Comparison of ENCODE assay signal across 25 cellular contexts in genomic region chr2:51859260-51859659, GRCh38.
DNase-seq lines count a peak whose midpoint lies in the region; ATAC-seq, FAIRE-seq and TF ChIP-seq lines count a peak whose summit lies in the region.
"Had no signal": no experiment of that assay in that cellular context is flagged by ENCODE, and none has a peak within 500 bp of the region (broad histone marks: within the 10 kb centered on the region; RNA-seq: fewer than 3 reads in every experiment).

No MANE protein-coding gene starts in this region.

- 21% methylated on average over 1 of the region's 1 CpG for whole genome bisulfite sequencing in A549 (ENCODE audit: missing lambda C conversion rate)
- WGBS in GM12878 (ENCODE audit: insufficient coverage, insufficient replicate concordance, low lambda C conversion rate, missing lambda C conversion rate) = 0% methylated on average over 1 of the region's 1 CpG

- TF ChIP-seq EP300 in A549 (IDR thresholded peaks at IDR 0.05) (no peak), GM12878 (IDR thresholded peaks at IDR 0.05; ENCODE audit: borderline replicate concordance in 1 of 2, control insufficient read depth in 1 of 2, low read depth in 2 of 2, low read length in 2 of 2) (no peak)

- RAD21 ChIA-PET in GM12878 (lab: Charles Lee; ENCODE audit: unreplicated experiment) = no interaction called here

- H3K27ac ChIP-seq in A549 (no peak overlapping the region), HEK293 (ENCODE audit: extremely low read depth, low read depth, low read length) (no peak overlapping the region), GM12878 (ENCODE audit: control insufficient read depth, insufficient read depth) (no peak overlapping the region)
- H3K27ac ChIP-seq: 22Rv1, BLaER1 had no signal

- no peak overlapping the region for H3K9ac ChIP-seq in GM12878 (ENCODE audit: control insufficient read depth, insufficient read depth, low read length)
- H3K9ac ChIP-seq: BLaER1 had no signal

- SMC1A ChIA-PET in GM12878 (lab: Charles Lee; ENCODE audit: uncharacterized antibody, unreplicated experiment) = no interaction called here

- intact Hi-C loops in GM12878 (cut with micrococcal nuclease; ENCODE audit: unreplicated experiment) = no loop called here

- DNase-seq in DMS53 (lab: John Stamatoyannopoulos, UW) (peak; percentile 4), DMS53 treated with DMSO at 0.1 percent for 48 hours (lab: John Stamatoyannopoulos, UW; ENCODE audit: unreplicated experiment) (no peak), A549 (ENCODE audit: low read depth in 1 of 2, low spot score in 1 of 2) (no peak), GM12878 (ENCODE audit: low read depth, low spot score) (no peak), H7 (no peak), RPMI8226 (no peak)
- DNase-seq: ACHN; BE2C; C1 segment of cervical spinal cord; CD4-positive, alpha-beta memory T cell; CD4-positive, CD25-positive, alpha-beta regulatory T cell; CD8-positive, alpha-beta memory T cell; COR-L47; DMS 273 treated with DMSO at 0.1 percent for 48 hours; DMS153; DMS79; DND-41; EL; GDM1 had no signal

- TF ChIP-seq CTCF in A549 (IDR thresholded peaks at IDR 0.05) (no peak), HEK293 (tag by site-specific recombination; IDR thresholded peaks at IDR 0.05) (no peak), GM12878 (IDR thresholded peaks at IDR 0.05 in 2 of 3, conservative IDR thresholded peaks at IDR 0.05 in 1 of 3; ENCODE audit: control insufficient read depth in 2 of 3, extremely low read depth in 1 of 3, insufficient read depth in 1 of 3, low read depth in 3 of 3, low read length in 3 of 3) (no peak)

- in situ Hi-C loops in GM12878 (cut with MboI) = no loop called here

- peaks cover 6% of the 10 kb centered on the region; the same call in 1 of the 3 replicates for H3K9me3 ChIP-seq in A549
- no peaks in the 10 kb centered on the region for H3K9me3 ChIP-seq in HEK293 (ENCODE audit: control insufficient read depth, insufficient read depth, low read depth, low read length)
- no peaks in the 10 kb centered on the region for H3K9me3 ChIP-seq in GM12878 (replicated peaks; ENCODE audit: control insufficient read depth, insufficient read depth, low read length)
- H3K9me3 ChIP-seq: BE2C, BLaER1 had no signal

- no peak for TF ChIP-seq POLR2A in A549 (IDR thresholded peaks at IDR 0.05; ENCODE audit: low read length)
- no peak for TF ChIP-seq POLR2A in GM12878 (IDR thresholded peaks at IDR 0.05; ENCODE audit: low read depth, low read length)

- no peaks in the 10 kb centered on the region for H3K36me3 ChIP-seq in HEK293 (ENCODE audit: control insufficient read depth in 2 of 2, insufficient read depth in 1 of 2, low read length in 2 of 2)
- no peaks in the 10 kb centered on the region for H3K36me3 ChIP-seq in GM12878 (ENCODE audit: control insufficient read depth in 2 of 2, insufficient read depth in 2 of 2, low read length in 1 of 2)
- no peaks in the 10 kb centered on the region for H3K36me3 ChIP-seq in H7 (replicated peaks; ENCODE audit: control insufficient read depth, insufficient read depth, low read length)
- H3K36me3 ChIP-seq: BE2C, BLaER1 had no signal

- peak; percentile 13 for FAIRE-seq in A549 (lab: Jason Lieb, UNC)
- FAIRE-seq in GM12878 (lab: Jason Lieb, UNC) = no peak
- FAIRE-seq: GM12891, GM19239 had no signal

- BruUV-seq in GM12878 (replicated peaks; lab: Mats Ljungman, UMichigan) = no TSS peak

- H3K79me2 ChIP-seq in GM12878 (ENCODE audit: control insufficient read depth, insufficient read depth, low read length) = no peaks in the 10 kb centered on the region

- H3K27me3 ChIP-seq in GM12878 (replicated peaks in 1 of 2; ENCODE audit: control insufficient read depth in 2 of 2, insufficient read depth in 2 of 2, low read length in 1 of 2) = no peaks in the 10 kb centered on the region
- H3K27me3 ChIP-seq in H7 (ENCODE audit: control insufficient read depth, insufficient read depth, low read length) = no peaks in the 10 kb centered on the region
- H3K27me3 ChIP-seq: BE2C, BLaER1 had no signal

- CTCF ChIA-PET in A549 (lab: Yijun Ruan, JAX) (no interaction called here), HEK293 (lab: Yijun Ruan, JAX) (no interaction called here), GM12878 (lab: Yijun Ruan, JAX) (no interaction called here)

- no peaks in the 10 kb centered on the region for H4K20me1 ChIP-seq in GM12878 (ENCODE audit: control insufficient read depth, insufficient read depth)
- H4K20me1 ChIP-seq: BLaER1 had no signal

- H3K4me2 ChIP-seq in A549 (no peak overlapping the region), GM12878 (ENCODE audit: control insufficient read depth, insufficient read depth) (no peak overlapping the region)
- H3K4me2 ChIP-seq: BLaER1 had no signal

- no peaks in the 10 kb centered on the region for H3K4me1 ChIP-seq in A549
- no peaks in the 10 kb centered on the region for H3K4me1 ChIP-seq in HEK293 (ENCODE audit: control insufficient read depth, insufficient read depth, low read length)
- H3K4me1 ChIP-seq in GM12878 (ENCODE audit: control insufficient read depth, insufficient read depth, low read length) = no peaks in the 10 kb centered on the region
- H3K4me1 ChIP-seq: BE2C, BLaER1 had no signal

- H3K4me3 ChIP-seq in A549 (no peak overlapping the region), HEK293 (ENCODE audit: low read depth, low read length) (no peak overlapping the region), GM12878 (no peak overlapping the region), H7 (ENCODE audit: insufficient read depth, low read depth, low read length) (no peak overlapping the region)
- H3K4me3 ChIP-seq: BLaER1 had no signal

- TF ChIP-seq RAD21 in A549 (conservative IDR thresholded peaks at IDR 0.05 in 1 of 2, IDR thresholded peaks at IDR 0.05 in 1 of 2) (no peak), GM12878 (IDR thresholded peaks at IDR 0.05; ENCODE audit: insufficient read depth, low read depth, low read length) (no peak)

- H2AFZ ChIP-seq in GM12878 (ENCODE audit: control insufficient read depth, low read depth, low read length) = no peak overlapping the region

- no peak for ATAC-seq in A549
- no peak for ATAC-seq in GM12878
- no peak for ATAC-seq in HG03097 (IDR thresholded peaks at IDR 0.05; ENCODE audit: low FRiP score, unreplicated experiment)

- POLR2A ChIA-PET in A549 (lab: Yijun Ruan, JAX) = no interaction called here
- POLR2A ChIA-PET in HEK293 (lab: Yijun Ruan, JAX) = no interaction called here
- POLR2A ChIA-PET in GM12878 (lab: Charles Lee) = no interaction called here

TF ChIP-seq in A549, 52 proteins besides CTCF, POLR2A, EP300 and RAD21 (continues in another document):
- TF ChIP-seq CHD4 (IDR thresholded peaks at IDR 0.05; ENCODE audit: borderline replicate concordance) (no peak), ZSCAN20 (CRISPR knock-in tag; IDR thresholded peaks at IDR 0.05) (no peak), KDM1A (IDR thresholded peaks at IDR 0.05; ENCODE audit: low read depth) (no peak), POLR2AphosphoS2 (conservative IDR thresholded peaks at IDR 0.05; ENCODE audit: low read length) (no peak), CEBPB (IDR thresholded peaks at IDR 0.05) (no peak), HEYL (CRISPR knock-in tag; IDR thresholded peaks at IDR 0.05) (no peak), ZC3H11A (IDR thresholded peaks at IDR 0.05) (no peak), ZNF302 (CRISPR knock-in tag; IDR thresholded peaks at IDR 0.05) (no peak), SREBF2 (IDR thresholded peaks at IDR 0.05) (no peak), CHD2 (IDR thresholded peaks at IDR 0.05; ENCODE audit: low read length, partially characterized antibody) (no peak)

TF ChIP-seq in HEK293, 187 proteins besides CTCF, POLR2A, EP300 and RAD21:
- TF ChIP-seq, protein P1, sequence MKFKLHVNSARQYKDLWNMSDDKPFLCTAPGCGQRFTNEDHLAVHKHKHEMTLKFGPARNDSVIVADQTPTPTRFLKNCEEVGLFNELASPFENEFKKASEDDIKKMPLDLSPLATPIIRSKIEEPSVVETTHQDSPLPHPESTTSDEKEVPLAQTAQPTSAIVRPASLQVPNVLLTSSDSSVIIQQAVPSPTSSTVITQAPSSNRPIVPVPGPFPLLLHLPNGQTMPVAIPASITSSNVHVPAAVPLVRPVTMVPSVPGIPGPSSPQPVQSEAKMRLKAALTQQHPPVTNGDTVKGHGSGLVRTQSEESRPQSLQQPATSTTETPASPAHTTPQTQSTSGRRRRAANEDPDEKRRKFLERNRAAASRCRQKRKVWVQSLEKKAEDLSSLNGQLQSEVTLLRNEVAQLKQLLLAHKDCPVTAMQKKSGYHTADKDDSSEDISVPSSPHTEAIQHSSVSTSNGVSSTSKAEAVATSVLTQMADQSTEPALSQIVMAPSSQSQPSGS (tag by site-specific recombination; IDR thresholded peaks at IDR 0.05; ENCODE audit: low read depth) = peak; percentile 69
- no peak for TF ChIP-seq SCRT2 (tag by site-specific recombination; IDR thresholded peaks at IDR 0.05)
- no peak for TF ChIP-seq ZNF629 (tag by site-specific recombination; IDR thresholded peaks at IDR 0.05)

TF ChIP-seq in GM12878, 131 proteins besides CTCF, POLR2A, EP300 and RAD21:
- TF ChIP-seq IRF4 (IDR thresholded peaks at IDR 0.05; ENCODE audit: low read depth, low read length) (no peak), ATF7 (IDR thresholded peaks at IDR 0.05; ENCODE audit: low read depth) (peak; percentile 61; the same call in 1 of the 2 replicates)
